1 cellular context compared by ENCODE assay signal in genomic region chr5:68279960-68280359, GRCh38.
TF ChIP-seq lines count a peak whose summit lies in the region.

No MANE protein-coding gene starts in this region.

TF ChIP-seq in WTC11, 78 proteins besides CTCF, POLR2A, EP300 and RAD21 (continued from another document):
- no peak for TF ChIP-seq PRDM15 (CRISPR knock-in tag; IDR thresholded peaks at IDR 0.05)
- no peak for TF ChIP-seq FOXP4 (CRISPR knock-in tag; IDR thresholded peaks at IDR 0.05)
- no peak for TF ChIP-seq ZNF425 (CRISPR knock-in tag; conservative IDR thresholded peaks at IDR 0.05)
- no peak for TF ChIP-seq IRF1 (CRISPR knock-in tag; IDR thresholded peaks at IDR 0.05)
- TF ChIP-seq ZBTB21 (CRISPR knock-in tag; IDR thresholded peaks at IDR 0.05; ENCODE audit: borderline replicate concordance): no peak
- TF ChIP-seq ELF4 (CRISPR knock-in tag; IDR thresholded peaks at IDR 0.05; ENCODE audit: low read depth): no peak
